ENCODE assay signal across 9 cellular contexts in genomic region chr20:37990571-37991151, GRCh38. TPM values are rescaled to one million over a fixed set of nuclear protein-coding genes. Genes with fewer than 3 reads are reported as not detected.
DNase-seq lines count a peak whose midpoint lies in the region; ATAC-seq and TF ChIP-seq lines count a peak whose summit lies in the region.
"Had no signal": no experiment of that assay in that cellular context is flagged by ENCODE, and none has a peak within 500 bp of the region (broad histone marks: within the 10 kb centered on the region; RNA-seq: fewer than 3 reads in every experiment).

No MANE protein-coding gene starts in this region.

- H3K27me3 Mint-ChIP-seq in activated CD4-positive, alpha-beta T cell treated with anti-CD3 and anti-CD28 coated beads, Interleukin-2, amount 10 ng/mL, durations not matched to agents 24 days and 14 days = no peaks in the 10 kb centered on the region

- peaks cover 37% of the 10 kb centered on the region for H3K36me3 Mint-ChIP-seq in activated CD4-positive, alpha-beta T cell treated with anti-CD3 and anti-CD28 coated beads, Interleukin-2, amount 10 ng/mL, durations not matched to agents 24 days and 14 days (ENCODE audit: low read depth)

- intact Hi-C loops in activated CD4-positive, alpha-beta T cell treated with anti-CD3 and anti-CD28 coated beads, Interleukin-2, amount 10 ng/mL, durations not matched to agents 24 days and 14 days (cut with micrococcal nuclease) = loop anchor here (5.0 kb wide), 1 partner anchor 88 kb away; the partner anchor contains the start of gene VSTM2L

- TF ChIP-seq CTCF in GM10266 (IDR thresholded peaks at IDR 0.05; ENCODE audit: control insufficient read depth, insufficient read depth, low read depth, missing control alignments) = no peak

- DNase-seq in GM10266 (ENCODE audit: extremely low spot score) = peak; percentile 86
- DNase-seq in LHCN-M2 (ENCODE audit: low read depth) = peak; percentile 97
- DNase-seq in activated CD4-positive, alpha-beta T cell treated with anti-CD3 and anti-CD28 coated beads, Interleukin-2, amount 10 ng/mL, durations not matched to agents 24 days and 14 days = peak; percentile 90
- peak; percentile 82 for DNase-seq in epithelial cell of prostate (ENCODE audit: low read depth, low spot score)
- peak; percentile 27 for DNase-seq in pons (ENCODE audit: low spot score)
- no peak for DNase-seq in COLO829 (ENCODE audit: low spot score)
- DNase-seq in inferior parietal cortex (ENCODE audit: extremely low spot score) = no peak

- no peaks in the 10 kb centered on the region for H3K9me3 Mint-ChIP-seq in activated CD4-positive, alpha-beta T cell treated with anti-CD3 and anti-CD28 coated beads, Interleukin-2, amount 10 ng/mL, durations not matched to agents 24 days and 14 days

- peak overlapping the region; percentile 53 for H3K4me3 Mint-ChIP-seq in activated CD4-positive, alpha-beta T cell treated with anti-CD3 and anti-CD28 coated beads, Interleukin-2, amount 10 ng/mL, durations not matched to agents 24 days and 14 days

- H3K27ac ChIP-seq in epithelial cell of prostate = peak overlapping the region; percentile 69
- H3K27ac ChIP-seq: tibial artery had no signal

- peaks cover 24% of the 10 kb centered on the region for H3K4me1 Mint-ChIP-seq in activated CD4-positive, alpha-beta T cell treated with anti-CD3 and anti-CD28 coated beads, Interleukin-2, amount 10 ng/mL, durations not matched to agents 24 days and 14 days

- peak overlapping the region; percentile 87 for H3K27ac Mint-ChIP-seq in activated CD4-positive, alpha-beta T cell treated with anti-CD3 and anti-CD28 coated beads, Interleukin-2, amount 10 ng/mL, durations not matched to agents 24 days and 14 days

- ATAC-seq in GM21723 (IDR thresholded peaks at IDR 0.05; ENCODE audit: unreplicated experiment) = peak; percentile 90

RNA-seq across cellular contexts. Expression of gene TTI1, which starts 42.6 kb away (rescaled TPM):
- total RNA-seq in LHCN-M2 (2014; rRNA removed) = 33.5 and 35.3 TPM in 2 replicates
- 10.4 TPM for polyA plus RNA-seq in LHCN-M2 (2012)
- 43.3 and 48.8 TPM in 2 replicates for total RNA-seq in activated CD4-positive, alpha-beta T cell treated with anti-CD3 and anti-CD28 coated beads, Interleukin-2, amount 10 ng/mL, durations not matched to agents 24 days and 14 days

RNA-seq across cellular contexts. Expression of gene RPRD1B, which starts 42.9 kb away (rescaled TPM):
- total RNA-seq in LHCN-M2 (2014; rRNA removed) = 15.8 and 21.3 TPM in 2 replicates
- polyA plus RNA-seq in LHCN-M2 (2012) = 8.6 TPM
- 49.8 and 51.2 TPM in 2 replicates for total RNA-seq in activated CD4-positive, alpha-beta T cell treated with anti-CD3 and anti-CD28 coated beads, Interleukin-2, amount 10 ng/mL, durations not matched to agents 24 days and 14 days

Comparison
In these comparisons a context has a peak if more than half of its experiments do, and no peak if none do; other contexts are left out.
1. DNase-seq: peak in GM10266 (single experiment), LHCN-M2 (single experiment), activated CD4-positive, alpha-beta T cell treated with anti-CD3 and anti-CD28 coated beads, Interleukin-2, amount 10 ng/mL, durations not matched to agents 24 days and 14 days (single experiment), epithelial cell of prostate (single experiment) and pons (single experiment); none in COLO829 (single experiment) and inferior parietal cortex (single experiment).